Comparison of ENCODE assay signal across 11 cellular contexts in genomic region chr1:35885961-35886558, GRCh38. TPM values are rescaled to one million over a fixed set of nuclear protein-coding genes. Genes with fewer than 3 reads are reported as not detected.
DNase-seq lines count a peak whose midpoint lies in the region; ATAC-seq and TF ChIP-seq lines count a peak whose summit lies in the region.
"Had no signal": no experiment of that assay in that cellular context is flagged by ENCODE, and none has a peak within 500 bp of the region (broad histone marks: within the 10 kb centered on the region; RNA-seq: fewer than 3 reads in every experiment).

No MANE protein-coding gene starts in this region.

- TF ChIP-seq CTCF in lower lobe of right lung (IDR thresholded peaks at IDR 0.05) (no peak), ovary (IDR thresholded peaks at IDR 0.05) (no peak)

- no peak for TF ChIP-seq POLR2A in ovary (IDR thresholded peaks at IDR 0.05)

- no peak for DNase-seq in CD4-positive, CD25-positive, alpha-beta regulatory T cell
- DNase-seq in lower lobe of right lung (no peak), ovary (no peak), posterior cingulate gyrus (no peak)
- DNase-seq: effector memory CD4-positive, alpha-beta T cell; GDM1; uterus had no signal

- H3K4me3 Mint-ChIP-seq in CD4-positive, CD25-positive, alpha-beta regulatory T cell, result peak overlapping the region in 2 of 4 donors; percentile 2 to 69
- no peak overlapping the region for H3K4me3 Mint-ChIP-seq in activated T-helper 17 cell treated with anti-CD3 and anti-CD28 coated beads, Interleukin-2, amount 50 U/mL, for 72 hours

- H3K9me3 Mint-ChIP-seq in CD4-positive, CD25-positive, alpha-beta regulatory T cell, result no peaks in the 10 kb centered on the region
- no peaks in the 10 kb centered on the region for H3K9me3 Mint-ChIP-seq in activated T-helper 17 cell treated with anti-CD3 and anti-CD28 coated beads, Interleukin-2, amount 50 U/mL, for 72 hours

- peak overlapping the region in 2 of 3 donors; percentile 10 to 56 for H3K27ac Mint-ChIP-seq in CD4-positive, CD25-positive, alpha-beta regulatory T cell
- H3K27ac Mint-ChIP-seq in activated T-helper 17 cell treated with anti-CD3 and anti-CD28 coated beads, Interleukin-2, amount 50 U/mL, for 72 hours, result peak overlapping the region; percentile 21

- peak overlapping the region; percentile 23 for H3K27ac ChIP-seq in CD4-positive, CD25-positive, alpha-beta regulatory T cell (ENCODE audit: insufficient read depth, low read length, poor library complexity, severe bottlenecking)
- H3K27ac ChIP-seq in HUES6 (ENCODE audit: low read depth, low read length) (peak overlapping the region; percentile 85; the same call in 1 of the 2 replicates), muscle layer of duodenum (ENCODE audit: low read length) (peak overlapping the region; percentile 33), lower lobe of right lung (no peak overlapping the region), ovary (no peak overlapping the region)
- H3K27ac ChIP-seq: uterus had no signal

- peaks cover 17% of the 10 kb centered on the region for H3K36me3 ChIP-seq in CD4-positive, CD25-positive, alpha-beta regulatory T cell (ENCODE audit: control insufficient read depth, insufficient read depth, low read length)
- peaks cover 22% of the 10 kb centered on the region for H3K36me3 ChIP-seq in HUES6 (ENCODE audit: control insufficient read depth, insufficient read depth, low read length)
- peaks cover 2 to 15% of the 10 kb centered on the region in 2 donors for H3K36me3 ChIP-seq in muscle layer of duodenum (ENCODE audit: control insufficient read depth in 1 of 2, insufficient read depth in 2 of 2, low read length in 2 of 2)
- H3K36me3 ChIP-seq in lower lobe of right lung, result peaks cover 30% of the 10 kb centered on the region
- no peaks in the 10 kb centered on the region for H3K36me3 ChIP-seq in ovary
- H3K36me3 ChIP-seq: uterus had no signal

- WGBS in ovary, 3 donors, result 62 to 65% (median 62%) methylated on average over 4 of the region's 4 CpGs

- peaks cover 10 to 56% (median 26%) of the 10 kb centered on the region in 4 donors for H3K4me1 Mint-ChIP-seq in CD4-positive, CD25-positive, alpha-beta regulatory T cell
- H3K4me1 Mint-ChIP-seq in activated T-helper 17 cell treated with anti-CD3 and anti-CD28 coated beads, Interleukin-2, amount 50 U/mL, for 72 hours, result peaks cover 15% of the 10 kb centered on the region

- ATAC-seq in CD4-positive, CD25-positive, alpha-beta regulatory T cell (ENCODE audit: low read depth in 2 of 2), result no peak
- no peak for ATAC-seq in activated T-helper 17 cell treated with anti-CD3 and anti-CD28 coated beads, Interleukin-2, amount 50 U/mL, for 72 hours (replicated peaks)
- no peak for ATAC-seq in lower lobe of right lung
- ATAC-seq in GM21447 (IDR thresholded peaks at IDR 0.05; ENCODE audit: unreplicated experiment), result no peak

- peak overlapping the region; percentile 83 for H3K9ac ChIP-seq in HUES6 (ENCODE audit: low read length)

- no peak for TF ChIP-seq EP300 in ovary (IDR thresholded peaks at IDR 0.05)

- peaks cover 6% of the 10 kb centered on the region for H3K27me3 Mint-ChIP-seq in CD4-positive, CD25-positive, alpha-beta regulatory T cell
- H3K27me3 Mint-ChIP-seq in activated T-helper 17 cell treated with anti-CD3 and anti-CD28 coated beads, Interleukin-2, amount 50 U/mL, for 72 hours, result no peaks in the 10 kb centered on the region

- intact Hi-C loops in lower lobe of right lung (cut with DNase I), result no loop called here
- intact Hi-C loops in ovary (cut with DNase I), result no loop called here
- intact Hi-C loops in posterior cingulate gyrus (cut with DNase I), result no loop called here

- H3K4me1 ChIP-seq in CD4-positive, CD25-positive, alpha-beta regulatory T cell (ENCODE audit: control insufficient read depth, insufficient read depth, low read length, poor library complexity, severe bottlenecking), result peaks cover 44% of the 10 kb centered on the region
- H3K4me1 ChIP-seq in HUES6 (ENCODE audit: control insufficient read depth, insufficient read depth, low read length), result peaks cover 41% of the 10 kb centered on the region
- peaks cover 23 to 31% of the 10 kb centered on the region in 2 donors for H3K4me1 ChIP-seq in muscle layer of duodenum (ENCODE audit: control insufficient read depth in 1 of 2, insufficient read depth in 2 of 2, low read length in 2 of 2)
- peaks cover 44% of the 10 kb centered on the region for H3K4me1 ChIP-seq in lower lobe of right lung
- H3K4me1 ChIP-seq in ovary (ENCODE audit: insufficient read depth), result peaks cover 4% of the 10 kb centered on the region
- H3K4me1 ChIP-seq: uterus had no signal

- peak overlapping the region; percentile 7 for H3K4me3 ChIP-seq in CD4-positive, CD25-positive, alpha-beta regulatory T cell (ENCODE audit: low read depth, low read length)
- H3K4me3 ChIP-seq in HUES6 (ENCODE audit: low read depth, low read length) (peak overlapping the region; percentile 98), muscle layer of duodenum (ENCODE audit: low read depth in 1 of 2, low read length in 2 of 2) (no peak overlapping the region), lower lobe of right lung (no peak overlapping the region), ovary (no peak overlapping the region)
- H3K4me3 ChIP-seq: uterus had no signal

- H3K27me3 ChIP-seq in CD4-positive, CD25-positive, alpha-beta regulatory T cell (ENCODE audit: control insufficient read depth, insufficient read depth, low read length), result peaks cover 5% of the 10 kb centered on the region
- H3K27me3 ChIP-seq in HUES6 (ENCODE audit: control insufficient read depth, insufficient read depth, low read length) (no peaks in the 10 kb centered on the region), muscle layer of duodenum (ENCODE audit: low read depth, low read length) (no peaks in the 10 kb centered on the region), lower lobe of right lung (ENCODE audit: low read depth) (no peaks in the 10 kb centered on the region), ovary (no peaks in the 10 kb centered on the region)
- H3K27me3 ChIP-seq: uterus had no signal

- H3K9me3 ChIP-seq in CD4-positive, CD25-positive, alpha-beta regulatory T cell (ENCODE audit: control insufficient read depth in 2 of 2, low read length in 2 of 2), result no peaks in the 10 kb centered on the region
- H3K9me3 ChIP-seq in HUES6 (ENCODE audit: control insufficient read depth, insufficient read depth, low read depth, low read length), result no peaks in the 10 kb centered on the region
- H3K9me3 ChIP-seq in muscle layer of duodenum (ENCODE audit: control insufficient read depth in 1 of 2, low read length in 2 of 2), result no peaks in the 10 kb centered on the region
- H3K9me3 ChIP-seq in lower lobe of right lung, result no peaks in the 10 kb centered on the region
- no peaks in the 10 kb centered on the region for H3K9me3 ChIP-seq in ovary
- H3K9me3 ChIP-seq: uterus had no signal

- peaks cover 18% of the 10 kb centered on the region for H3K36me3 Mint-ChIP-seq in CD4-positive, CD25-positive, alpha-beta regulatory T cell
- H3K36me3 Mint-ChIP-seq in activated T-helper 17 cell treated with anti-CD3 and anti-CD28 coated beads, Interleukin-2, amount 50 U/mL, for 72 hours (ENCODE audit: low read depth), result peaks cover 35% of the 10 kb centered on the region

RNA-seq across cellular contexts. Expression of gene AGO1, which starts 3.1 kb away (rescaled TPM):
- total RNA-seq in CD4-positive, CD25-positive, alpha-beta regulatory T cell, result 24.3 TPM
- 10 to 100 TPM in 1 of 4 donors, 1 to 10 TPM in 3; 6.7 to 10.9 (median 8.0) TPM for polyA plus RNA-seq in CD4-positive, CD25-positive, alpha-beta regulatory T cell
- total RNA-seq in activated T-helper 17 cell treated with anti-CD3 and anti-CD28 coated beads, Interleukin-2, amount 50 U/mL, for 72 hours, result 10 to 100 TPM; 29.5 to 34.9 TPM
- total RNA-seq in lower lobe of right lung (26.9 TPM), ovary (10 to 100 TPM; 10.1 to 34.0 (median 29.8) TPM)
- 10 to 100 TPM in 1 of 2 donors, 1 to 10 TPM in 1; 5.1 to 16.3 TPM for polyA plus RNA-seq in ovary

RNA-seq across cellular contexts. Expression of gene AGO3, which starts 44.8 kb away (rescaled TPM):
- 36.7 TPM for total RNA-seq in CD4-positive, CD25-positive, alpha-beta regulatory T cell
- 10 to 100 TPM in 1 of 4 donors, 1 to 10 TPM in 3; 8.1 to 12.7 (median 9.6) TPM for polyA plus RNA-seq in CD4-positive, CD25-positive, alpha-beta regulatory T cell
- total RNA-seq in activated T-helper 17 cell treated with anti-CD3 and anti-CD28 coated beads, Interleukin-2, amount 50 U/mL, for 72 hours, result 10 to 100 TPM; 32.1 to 36.8 TPM
- total RNA-seq in lower lobe of right lung (33.9 TPM), ovary (10 to 100 TPM; 15.4 to 44.1 (median 31.5) TPM)
- 10 to 100 TPM in 1 of 2 donors, 1 to 10 TPM in 1; 3.8 to 11.2 TPM for polyA plus RNA-seq in ovary

Comparison
In these comparisons a context has a peak if more than half of its experiments do, and no peak if none do; other contexts are left out.
1. H3K27ac ChIP-seq: peak in CD4-positive, CD25-positive, alpha-beta regulatory T cell (single experiment), HUES6 (single experiment) and muscle layer of duodenum (single experiment); none in lower lobe of right lung (single experiment) and ovary (0 of 2).
2. H3K4me3 ChIP-seq: peak in CD4-positive, CD25-positive, alpha-beta regulatory T cell (single experiment) and HUES6 (single experiment); none in muscle layer of duodenum (0 of 2), lower lobe of right lung (single experiment) and ovary (single experiment).